22 cellular contexts compared by ENCODE assay signal in genomic region chr15:65923264-65923663, GRCh38.
"Had no signal": no experiment of that assay in that cellular context is flagged by ENCODE, and none has a peak within 500 bp of the region (broad histone marks: within the 10 kb centered on the region; RNA-seq: fewer than 3 reads in every experiment).

No MANE protein-coding gene starts in this region.

- H3K4me1 ChIP-seq: gastrocnemius medialis, lower lobe of right lung, neural progenitor cell, parathyroid adenoma, right lobe of liver, suprapubic skin, thyroid gland, vagina had no signal

- H3K36me3 ChIP-seq: gastrocnemius medialis, neural progenitor cell, right lobe of liver, suprapubic skin, thyroid gland, vagina had no signal

- DNase-seq: effector CD4-positive, alpha-beta T cell; foreskin fibroblast; gastrocnemius medialis; head of caudate nucleus; left ventricle myocardium superior; lower lobe of right lung; right lobe of liver; small intestine; stimulated activated CD4-positive, alpha-beta T cell treated with anti-CD3 and anti-CD28 coated beads, Interleukin-15, amount 100 ng/mL, for 24 hours; stimulated activated CD4-positive, alpha-beta T cell treated with anti-CD3 and anti-CD28 coated beads, Interleukin-2, amount 100 ng/mL, for 48 hours; stimulated activated CD8-positive, alpha-beta memory T cell treated with anti-CD3 and anti-CD28 coated beads, Interleukin-4, amount 100 ng/mL, for 48 hours; stimulated activated naive CD4-positive, alpha-beta T cell; stimulated activated naive CD8-positive, alpha-beta T cell treated with anti-CD3 and anti-CD28 coated beads, Interleukin-15, amount 100 ng/mL, for 72 hours; thyroid gland; trophoblast cell had no signal

- H3K27ac ChIP-seq: dorsolateral prefrontal cortex, epithelial cell of prostate, gastrocnemius medialis, lower lobe of right lung, neural progenitor cell, parathyroid adenoma, right lobe of liver, suprapubic skin, thyroid gland, vagina had no signal

- ATAC-seq: esophagus mucosa; gastrocnemius medialis; left ventricle myocardium superior; lower lobe of right lung; right lobe of liver; stimulated activated naive CD8-positive, alpha-beta T cell treated with anti-CD3 and anti-CD28 coated beads, Interleukin-15, amount 100 ng/mL, for 72 hours had no signal

- H3K9me3 ChIP-seq: gastrocnemius medialis, lower lobe of right lung, right lobe of liver, suprapubic skin, thyroid gland, vagina had no signal

- H3K4me3 ChIP-seq: dorsolateral prefrontal cortex, gastrocnemius medialis, lower lobe of right lung, neural progenitor cell, right lobe of liver, suprapubic skin, thyroid gland, vagina had no signal

- H3K27me3 ChIP-seq: dorsolateral prefrontal cortex, gastrocnemius medialis, neural progenitor cell, right lobe of liver, suprapubic skin, thyroid gland, vagina had no signal
